ENCODE assay signal across 25 cellular contexts in genomic region chr9:2040828-2041227, GRCh38.
"Had no signal": no experiment of that assay in that cellular context is flagged by ENCODE, and none has a peak within 500 bp of the region (broad histone marks: within the 10 kb centered on the region; RNA-seq: fewer than 3 reads in every experiment).

No MANE protein-coding gene starts in this region.

- ATAC-seq: esophagus mucosa; gastrocnemius medialis; left lung; lower lobe of right lung; psoas muscle; right lobe of liver; stimulated activated naive B cell treated with anti-CD40 and anti-IgM and Interleukin-4, amounts not matched to agents 10 μg/mL and 1 μg/mL and 100 μg/mL, for 72 hours had no signal

- H3K9me3 ChIP-seq: gastrocnemius medialis, heart right ventricle, left lung, lower lobe of right lung, psoas muscle, right lobe of liver, spleen, stomach, thoracic aorta, transverse colon had no signal

- H3K27me3 ChIP-seq: dorsolateral prefrontal cortex, gastrocnemius medialis, heart right ventricle, left lung, right lobe of liver, spleen, stomach, transverse colon had no signal

- FAIRE-seq: islet of Langerhans had no signal

- H3K4me1 ChIP-seq: left lung, right lobe of liver had no signal

- H3K9me3 Mint-ChIP-seq: naive B cell; nephron progenitor cell; stimulated activated naive B cell treated with anti-CD40 and anti-IgM and Interleukin-4, amounts not matched to agents 10 μg/mL and 1 μg/mL and 100 μg/mL, for 72 hours had no signal

- H3K4me3 ChIP-seq: dorsolateral prefrontal cortex, gastrocnemius medialis, heart right ventricle, left lung, lower lobe of right lung, psoas muscle, right lobe of liver, spleen, stomach, thoracic aorta, transverse colon had no signal

- H3K4me3 Mint-ChIP-seq: naive B cell; nephron progenitor cell; stimulated activated naive B cell treated with anti-CD40 and anti-IgM and Interleukin-4, amounts not matched to agents 10 μg/mL and 1 μg/mL and 100 μg/mL, for 72 hours had no signal

- H3K27ac ChIP-seq: left lung, lower lobe of right lung, psoas muscle, right lobe of liver, spleen, stomach, thoracic aorta, transverse colon had no signal

- H3K27me3 Mint-ChIP-seq: naive B cell; stimulated activated naive B cell treated with anti-CD40 and anti-IgM and Interleukin-4, amounts not matched to agents 10 μg/mL and 1 μg/mL and 100 μg/mL, for 72 hours had no signal

- H3K4me1 Mint-ChIP-seq: nephron progenitor cell had no signal

- DNase-seq: cortex of kidney; dorsolateral prefrontal cortex; effector CD8-positive, alpha-beta T cell; gastrocnemius medialis; heart right ventricle; hypothalamus; left lung; lower lobe of right lung; mesendoderm; naive B cell; nephron progenitor cell; psoas muscle; retina; right lobe of liver; spleen; stimulated activated CD4-positive, alpha-beta T cell treated with anti-CD3 and anti-CD28 coated beads, Interleukin-15, amount 100 ng/mL, for 24 hours; stimulated activated CD4-positive, alpha-beta T cell treated with anti-CD3 and anti-CD28 coated beads, Interleukin-1b, Interleukin-23, amount 100 ng/mL, for 48 hours; stimulated activated CD4-positive, alpha-beta T cell treated with anti-CD3 and anti-CD28 coated beads, Interleukin-4, amount 100 ng/mL, for 24 hours; stimulated activated naive B cell treated with anti-CD40 and anti-IgM and Interleukin-4, amounts not matched to agents 10 μg/mL and 1 μg/mL and 100 μg/mL, for 72 hours; stomach; substantia nigra; transverse colon had no signal

- H3K27ac Mint-ChIP-seq: nephron progenitor cell had no signal
